In genomic region chr13:112725346-112726017, GRCh38 we compare ENCODE assay signal across 8 cellular contexts. TPM values are rescaled to one million over a fixed set of nuclear protein-coding genes. Genes with fewer than 3 reads are reported as not detected.
DNase-seq lines count a peak whose midpoint lies in the region; ATAC-seq lines count a peak whose summit lies in the region.

No MANE protein-coding gene starts in this region.

- DNase-seq in activated T-cell treated with anti-CD3 and anti-CD28 coated beads, Interleukin-2, amount 50 U/mL, for 4 hours = no peak
- no peak for DNase-seq in activated T-cell treated with anti-CD3 and anti-CD28 coated beads for 4 hours
- DNase-seq in NCI-H2081 treated with DMSO at 0.1 percent for 48 hours (lab: John Stamatoyannopoulos, UW) = peak; percentile 56
- no peak for DNase-seq in stimulated activated naive CD8-positive, alpha-beta T cell treated with anti-CD3 and anti-CD28 coated beads, Interleukin-15, Interleukin-2, amounts not matched to agents 100 U/mL and 50 U/mL, for 24 hours
- no peak for DNase-seq in stimulated activated CD4-positive, alpha-beta T cell treated with anti-CD3 and anti-CD28 coated beads, Interleukin-4, amount 100 ng/mL, for 24 hours
- no peak for DNase-seq in stimulated activated CD8-positive, alpha-beta memory T cell treated with anti-CD3 and anti-CD28 coated beads, Interleukin-4, amount 100 ng/mL, for 48 hours
- no peak for DNase-seq in HAP-1 (ENCODE audit: low spot score in 2 of 2)

- H3K4me3 ChIP-seq in HAP-1 = no peak overlapping the region

- H3K27ac Mint-ChIP-seq in dendritic cell treated with granulocyte-macrophage colony-stimulating factor and Interleukin-4, amounts not matched to agents 40 ng/mL and 50 ng/mL, for 4 days = peak overlapping the region; percentile 2

- no peaks in the 10 kb centered on the region for H3K9me3 ChIP-seq in HAP-1

- intact Hi-C loops in dendritic cell treated with granulocyte-macrophage colony-stimulating factor and Interleukin-4, amounts not matched to agents 40 ng/mL and 50 ng/mL, for 4 days (cut with micrococcal nuclease) = no loop called here

- H3K4me3 Mint-ChIP-seq in activated T-cell treated with anti-CD3 and anti-CD28 coated beads, Interleukin-2, amount 50 U/mL, for 4 hours = peak overlapping the region; percentile 5
- no peak overlapping the region for H3K4me3 Mint-ChIP-seq in dendritic cell treated with granulocyte-macrophage colony-stimulating factor and Interleukin-4, amounts not matched to agents 40 ng/mL and 50 ng/mL, for 4 days

- no peaks in the 10 kb centered on the region for H3K36me3 Mint-ChIP-seq in activated T-cell treated with anti-CD3 and anti-CD28 coated beads, Interleukin-2, amount 50 U/mL, for 4 hours (ENCODE audit: insufficient read depth)
- H3K36me3 Mint-ChIP-seq in dendritic cell treated with granulocyte-macrophage colony-stimulating factor and Interleukin-4, amounts not matched to agents 40 ng/mL and 50 ng/mL, for 4 days (ENCODE audit: low read depth) = peaks cover 34% of the 10 kb centered on the region

- H3K9me3 Mint-ChIP-seq in activated T-cell treated with anti-CD3 and anti-CD28 coated beads, Interleukin-2, amount 50 U/mL, for 4 hours = no peaks in the 10 kb centered on the region
- H3K9me3 Mint-ChIP-seq in dendritic cell treated with granulocyte-macrophage colony-stimulating factor and Interleukin-4, amounts not matched to agents 40 ng/mL and 50 ng/mL, for 4 days = no peaks in the 10 kb centered on the region

- no peaks in the 10 kb centered on the region for H3K27me3 Mint-ChIP-seq in activated T-cell treated with anti-CD3 and anti-CD28 coated beads, Interleukin-2, amount 50 U/mL, for 4 hours (ENCODE audit: low read depth)
- no peaks in the 10 kb centered on the region for H3K27me3 Mint-ChIP-seq in dendritic cell treated with granulocyte-macrophage colony-stimulating factor and Interleukin-4, amounts not matched to agents 40 ng/mL and 50 ng/mL, for 4 days

- in situ Hi-C loops in HAP-1 (cut with MboI; ENCODE audit: low sequenced_read_pairs) = no loop called here

- peak; percentile 58 to 60 for ATAC-seq in activated T-cell treated with anti-CD3 and anti-CD28 coated beads, Interleukin-2, amount 50 U/mL, for 4 hours
- ATAC-seq in stimulated activated naive CD8-positive, alpha-beta T cell treated with anti-CD3 and anti-CD28 coated beads, Interleukin-15, Interleukin-2, amounts not matched to agents 100 U/mL and 50 U/mL, for 24 hours = peak; percentile 34

- peaks cover 29% of the 10 kb centered on the region for H3K4me1 Mint-ChIP-seq in activated T-cell treated with anti-CD3 and anti-CD28 coated beads, Interleukin-2, amount 50 U/mL, for 4 hours (ENCODE audit: low read depth)
- H3K4me1 Mint-ChIP-seq in dendritic cell treated with granulocyte-macrophage colony-stimulating factor and Interleukin-4, amounts not matched to agents 40 ng/mL and 50 ng/mL, for 4 days (ENCODE audit: low read depth) = peaks cover 69% of the 10 kb centered on the region

- H3K27me3 ChIP-seq in HAP-1 (ENCODE audit: low read depth) = no peaks in the 10 kb centered on the region

- H3K36me3 ChIP-seq in HAP-1 (replicated peaks) = no peaks in the 10 kb centered on the region

- no peaks in the 10 kb centered on the region for H3K4me1 ChIP-seq in HAP-1

RNA-seq across cellular contexts. Expression of gene ATP11A, which starts 35.6 kb away (rescaled TPM):
- 10 to 100 TPM; 34.7 to 40.8 (median 35.6) TPM for total RNA-seq in activated T-cell treated with anti-CD3 and anti-CD28 coated beads, Interleukin-2, amount 50 U/mL, for 4 hours
